10 cellular contexts compared by ENCODE assay signal in genomic region chr2:156338578-156338977, GRCh38. TPM values are rescaled to one million over a fixed set of nuclear protein-coding genes. Genes with fewer than 3 reads are reported as not detected.
A peak's percentile ranks its signal among the peaks of the same experiment; 100 is the strongest.
DNase-seq lines count a peak whose midpoint lies in the region; ATAC-seq, FAIRE-seq and TF ChIP-seq lines count a peak whose summit lies in the region.
"Had no signal": no experiment of that assay in that cellular context is flagged by ENCODE, and none has a peak within 500 bp of the region (broad histone marks: within the 10 kb centered on the region; RNA-seq: fewer than 3 reads in every experiment).

No MANE protein-coding gene starts in this region.

- no peak overlapping the region for H2AK5ac ChIP-seq in H9 (ENCODE audit: insufficient read length, low read length)

- no peak overlapping the region for H2BK120ac ChIP-seq in H9 (ENCODE audit: low read depth, low read length, poor library complexity, severe bottlenecking)

- H3K36me3 ChIP-seq in neural progenitor cell, result no peaks in the 10 kb centered on the region

- no peak overlapping the region for H3T11ph ChIP-seq in H9 (ENCODE audit: low read length)

- H3K27me3 ChIP-seq in neural progenitor cell (peaks cover 20% of the 10 kb centered on the region), H9 (ENCODE audit: insufficient read depth, low read length) (no peaks in the 10 kb centered on the region)

- no peaks in the 10 kb centered on the region for H4K20me1 ChIP-seq in neural progenitor cell (ENCODE audit: low read depth)
- H4K20me1 ChIP-seq in H9 (ENCODE audit: control insufficient read depth, insufficient read depth, insufficient read length), result no peaks in the 10 kb centered on the region

- TF ChIP-seq POLR2A in GM12892 (IDR thresholded peaks at IDR 0.05; ENCODE audit: low read depth, low read length), result no peak

- ATAC-seq in natural killer cell, result no peak

- DNase-seq in ACHN (peak; percentile 45), GM12892 (ENCODE audit: insufficient read length) (no peak), natural killer cell (no peak), A172 (ENCODE audit: low spot score) (no peak), neural progenitor cell (ENCODE audit: low spot score) (no peak), H9 (no peak), inferior parietal cortex (ENCODE audit: extremely low spot score) (no peak)
- DNase-seq in activated naive CD8-positive, alpha-beta T cell treated with anti-CD3 and anti-CD28 coated beads for 36 hours, result no peak
- DNase-seq: activated T-cell treated with anti-CD3 and anti-CD28 coated beads, Interleukin-2, amount 50 U/mL, for 1 hour had no signal

- no peak overlapping the region for H3K56ac ChIP-seq in H9 (ENCODE audit: insufficient read length, low read depth, low read length)

- no CpG with 5 or more reads among the region's 2 CpGs for WGBS in H9 (ENCODE audit: extremely low coverage, insufficient read length, low lambda C conversion rate)

- H2AFZ ChIP-seq in neural progenitor cell (replicated peaks) (no peak overlapping the region), H9 (ENCODE audit: low read length) (no peak overlapping the region)

- no peaks in the 10 kb centered on the region for H3K9me3 Mint-ChIP-seq in activated naive CD8-positive, alpha-beta T cell treated with anti-CD3 and anti-CD28 coated beads for 36 hours
- H3K9me3 Mint-ChIP-seq in natural killer cell (no peaks in the 10 kb centered on the region), neural progenitor cell (no peaks in the 10 kb centered on the region), H9 (no peaks in the 10 kb centered on the region; a peak in 1 of 5 replicates)
- H3K9me3 Mint-ChIP-seq: CD14-positive monocyte had no signal

- in situ Hi-C loops in ACHN (cut with HindIII; ENCODE audit: low pct_ligation_motif_present, low pct_unique_long_range_greater_than_20kb, low sequenced_read_pairs), result loop anchor here (25.0 kb wide), 1 partner anchor 249 kb away; no protein-coding TSS in a partner anchor

- H2BK15ac ChIP-seq in H9 (ENCODE audit: low read depth, low read length), result no peak overlapping the region

- H3K4me3 ChIP-seq in neural progenitor cell, result no peak overlapping the region

- H3F3A ChIP-seq in neural progenitor cell (ENCODE audit: low read depth), result peaks cover 37% of the 10 kb centered on the region

- H2BK12ac ChIP-seq in H9 (ENCODE audit: insufficient read length, low read depth, low read length), result no peak overlapping the region

- H4K5ac ChIP-seq in H9 (ENCODE audit: insufficient read length, low read depth, low read length), result no peak overlapping the region

- no peak overlapping the region for H3K18ac ChIP-seq in H9 (ENCODE audit: insufficient read length, low read depth, low read length)

- H3K79me1 ChIP-seq in H9 (ENCODE audit: insufficient read depth, low read depth, low read length, poor library complexity, severe bottlenecking), result no peaks in the 10 kb centered on the region

- H3K27me3 Mint-ChIP-seq in activated naive CD8-positive, alpha-beta T cell treated with anti-CD3 and anti-CD28 coated beads for 36 hours, result no peaks in the 10 kb centered on the region
- H3K27me3 Mint-ChIP-seq in natural killer cell (ENCODE audit: low read depth in 2 of 2) (no peaks in the 10 kb centered on the region), neural progenitor cell (ENCODE audit: insufficient read depth, low read depth) (peaks cover 14% of the 10 kb centered on the region), H9 (ENCODE audit: low read depth) (peaks cover 8% of the 10 kb centered on the region; the same call in 1 of the 2 replicates)

- H3K9me3 ChIP-seq in neural progenitor cell (ENCODE audit: low read depth) (no peaks in the 10 kb centered on the region), H9 (ENCODE audit: control insufficient read depth, low read depth, low read length) (no peaks in the 10 kb centered on the region)

- H3K27ac ChIP-seq in neural progenitor cell (no peak overlapping the region), H9 (ENCODE audit: insufficient read length, low read depth, low read length) (no peak overlapping the region)

- H4K91ac ChIP-seq in H9 (ENCODE audit: insufficient read length, low read depth, low read length), result no peak overlapping the region

- no peak overlapping the region for H3K14ac ChIP-seq in H9 (ENCODE audit: insufficient read depth, low read length)

- H3K4ac ChIP-seq in H9 (ENCODE audit: low read depth, low read length), result no peak overlapping the region

- no peak overlapping the region for H3K23ac ChIP-seq in H9 (ENCODE audit: insufficient read length, low read depth, low read length)

- H3K4me1 ChIP-seq in neural progenitor cell (peaks cover 13% of the 10 kb centered on the region), H9 (ENCODE audit: insufficient read depth, low read length) (no peaks in the 10 kb centered on the region; the same call in 1 of the 2 replicates)

- no peak overlapping the region for H2BK20ac ChIP-seq in H9 (ENCODE audit: low read depth, low read length, poor library complexity, severe bottlenecking)

- H3K4me1 Mint-ChIP-seq in activated naive CD8-positive, alpha-beta T cell treated with anti-CD3 and anti-CD28 coated beads for 36 hours, result peaks cover 49% of the 10 kb centered on the region
- H3K4me1 Mint-ChIP-seq in natural killer cell (peaks cover 46 to 48% of the 10 kb centered on the region in 2 donors), neural progenitor cell (peaks cover 45% of the 10 kb centered on the region), H9 (peaks cover 40 to 41% of the 10 kb centered on the region in 2 experiments)

- H3K79me2 ChIP-seq in neural progenitor cell (ENCODE audit: low read depth) (peaks cover 5% of the 10 kb centered on the region), H9 (ENCODE audit: insufficient read depth, low read length) (no peaks in the 10 kb centered on the region)

- TF ChIP-seq CTCF in natural killer cell (IDR thresholded peaks at IDR 0.05), result no peak
- TF ChIP-seq CTCF in neural progenitor cell (IDR thresholded peaks at IDR 0.05), result no peak
- no peak for TF ChIP-seq CTCF in H9 (conservative IDR thresholded peaks at IDR 0.05)

- H3K9ac ChIP-seq in neural progenitor cell, result no peak overlapping the region
- no peak overlapping the region for H3K9ac ChIP-seq in H9 (ENCODE audit: extremely low read depth, insufficient read length, low read length)

- H3K4me2 ChIP-seq in neural progenitor cell (no peak overlapping the region), H9 (ENCODE audit: insufficient read depth, insufficient read length, low read length) (no peak overlapping the region)

- no peak overlapping the region for H4K8ac ChIP-seq in H9 (replicated peaks; ENCODE audit: insufficient read length, low read depth, low read length)

- peaks cover 24% of the 10 kb centered on the region for H3K23me2 ChIP-seq in H9 (ENCODE audit: insufficient read length, low read depth, low read length, poor library complexity, severe bottlenecking)

- peaks cover 1% of the 10 kb centered on the region for H3K36me3 Mint-ChIP-seq in activated naive CD8-positive, alpha-beta T cell treated with anti-CD3 and anti-CD28 coated beads for 36 hours
- H3K36me3 Mint-ChIP-seq in natural killer cell (no peaks in the 10 kb centered on the region), neural progenitor cell (no peaks in the 10 kb centered on the region), H9 (ENCODE audit: insufficient read depth in 1 of 3, low read depth in 3 of 3) (no peaks in the 10 kb centered on the region; a peak in 1 of 7 replicates)
- H3K36me3 Mint-ChIP-seq: CD14-positive monocyte had no signal

- intact Hi-C loops in natural killer cell (cut with micrococcal nuclease), result loop anchor here (10.0 kb wide), 1 partner anchor 1076 kb away; no protein-coding TSS in a partner anchor

- H3K27ac Mint-ChIP-seq in activated naive CD8-positive, alpha-beta T cell treated with anti-CD3 and anti-CD28 coated beads for 36 hours, result peak overlapping the region; percentile 48
- H3K27ac Mint-ChIP-seq in natural killer cell, result no peak overlapping the region
- H3K27ac Mint-ChIP-seq in neural progenitor cell, result no peak overlapping the region
- H3K27ac Mint-ChIP-seq in H9, result no peak overlapping the region

- H3K4me3 Mint-ChIP-seq in activated naive CD8-positive, alpha-beta T cell treated with anti-CD3 and anti-CD28 coated beads for 36 hours, result no peak overlapping the region
- peak overlapping the region; percentile 37 for H3K4me3 Mint-ChIP-seq in natural killer cell
- H3K4me3 Mint-ChIP-seq in neural progenitor cell, result no peak overlapping the region
- no peak overlapping the region for H3K4me3 Mint-ChIP-seq in H9
- H3K4me3 Mint-ChIP-seq: CD14-positive monocyte had no signal

- peak; percentile 40 for FAIRE-seq in GM12892 (lab: Jason Lieb, UNC)

- H2BK5ac ChIP-seq in H9 (ENCODE audit: insufficient read length, low read length), result no peak overlapping the region

RNA-seq across cellular contexts. Expression of gene NR4A2, which starts 6.1 kb away (rescaled TPM):
- 0.68 TPM for polyA plus RNA-seq in GM12892 (2012; ENCODE audit: missing spikeins)
- 10 to 100 TPM; 47.7 to 49.9 TPM for total RNA-seq in activated naive CD8-positive, alpha-beta T cell treated with anti-CD3 and anti-CD28 coated beads for 36 hours
- 100 to 1,000 TPM; 163 to 316 (median 266) TPM for total RNA-seq in natural killer cell
- total RNA-seq in A172 (2014; rRNA removed; shearing (Covaris generic)), result 0.10 TPM in 2 replicates
- 0.37 and 0.56 TPM in 2 replicates for total RNA-seq in neural progenitor cell (ENCODE audit: low replicate concordance)
- total RNA-seq in H9 (2021), result 1.5 and 2.0 TPM in 2 replicates

Comparison
In these comparisons a context has a peak if more than half of its experiments do, and no peak if none do; other contexts are left out.
1. RNA of gene NR4A2, which starts 6.1 kb away (total RNA-seq): 163 to 316 TPM in natural killer cell and 47.7 to 49.9 TPM in activated naive CD8-positive, alpha-beta T cell treated with anti-CD3 and anti-CD28 coated beads for 36 hours; 1.5 to 2.0 TPM in H9, 0.37 to 0.56 TPM in neural progenitor cell and 0.10 TPM in A172; every median in the first group is over 10 times any median in the second.